In genomic region chr16:87851601-87852000, GRCh38 we compare ENCODE assay signal across 2 cellular contexts.
TF ChIP-seq lines count a peak whose summit lies in the region.

No MANE protein-coding gene starts in this region.

TF ChIP-seq in GM23338, 12 proteins besides CTCF, POLR2A, EP300 and RAD21:
- TF ChIP-seq ZNF114 (CRISPR knock-in tag; IDR thresholded peaks at IDR 0.05) (no peak), POLR2AphosphoS5 (IDR thresholded peaks at IDR 0.05; ENCODE audit: low read depth) (no peak; the same call in 1 of the 2 replicates), NANOG (IDR thresholded peaks at IDR 0.05; ENCODE audit: borderline replicate concordance) (no peak), REST (IDR thresholded peaks at IDR 0.05; ENCODE audit: unreplicated experiment) (no peak)

TF ChIP-seq in GM12878, 131 proteins besides CTCF, POLR2A, EP300 and RAD21:
- TF ChIP-seq ZBTB33 (IDR thresholded peaks at IDR 0.05) (peak; percentile 24; the same call in 1 of the 2 replicates), SKIL (IDR thresholded peaks at IDR 0.05; ENCODE audit: low read depth, poor library complexity, severe bottlenecking) (no peak), YY1 (IDR thresholded peaks at IDR 0.05; ENCODE audit: low read depth, low read length) (no peak), REST (IDR thresholded peaks at IDR 0.05; ENCODE audit: low read depth, low read length) (no peak), ZNF207 (IDR thresholded peaks at IDR 0.05; ENCODE audit: borderline replicate concordance) (no peak), USF1 (IDR thresholded peaks at IDR 0.05; ENCODE audit: borderline replicate concordance, extremely low read length, insufficient read depth, low read depth, low read length) (no peak), HDGF (IDR thresholded peaks at IDR 0.05) (no peak), RCOR1 (conservative IDR thresholded peaks at IDR 0.05; ENCODE audit: low read depth, low read length) (no peak), SMAD5 (IDR thresholded peaks at IDR 0.05; ENCODE audit: low read depth) (no peak)
TF ChIP-seq in GM12878: peak in this region for 1.
